Comparison of ENCODE assay signal across 8 cellular contexts in genomic region chr4:26325191-26325590, GRCh38. TPM values are rescaled to one million over a fixed set of nuclear protein-coding genes. Genes with fewer than 3 reads are reported as not detected.
DNase-seq lines count a peak whose midpoint lies in the region; ATAC-seq and TF ChIP-seq lines count a peak whose summit lies in the region.

No MANE protein-coding gene starts in this region.

- H3K27ac Mint-ChIP-seq in MCF 10A (ENCODE audit: low read depth, unreplicated experiment): no peak overlapping the region
- H3K27ac Mint-ChIP-seq in activated T-helper 2 cell treated with anti-CD3 and anti-CD28 coated beads, Interferon-gamma antibody, Interleukin-2, Interleukin-4, amounts not matched to agents 10 μg/mL and 5 μg/mL and 100 μg/mL, durations not matched to agents 14 hours and 24 hours and 36 hours: peak overlapping the region; percentile 84
- peak overlapping the region in 4 of 9 donors; percentile 1 to 53 (median 9) for H3K27ac Mint-ChIP-seq in naive thymus-derived CD4-positive, alpha-beta T cell

- H3K4me1 Mint-ChIP-seq in MCF 10A (ENCODE audit: insufficient read depth, unreplicated experiment): peaks cover 29% of the 10 kb centered on the region
- H3K4me1 Mint-ChIP-seq in activated T-helper 2 cell treated with anti-CD3 and anti-CD28 coated beads, Interferon-gamma antibody, Interleukin-2, Interleukin-4, amounts not matched to agents 10 μg/mL and 5 μg/mL and 100 μg/mL, durations not matched to agents 14 hours and 24 hours and 36 hours (ENCODE audit: low read depth): peaks cover 46% of the 10 kb centered on the region
- peaks cover 41 to 58% (median 53%) of the 10 kb centered on the region in 7 donors for H3K4me1 Mint-ChIP-seq in naive thymus-derived CD4-positive, alpha-beta T cell

- BruUV-seq in MCF 10A (replicated peaks; lab: Mats Ljungman, UMichigan): no TSS peak

- TF ChIP-seq CTCF in MCF 10A (IDR thresholded peaks at IDR 0.05; ENCODE audit: unreplicated experiment) (peak; percentile 31), breast epithelium (IDR thresholded peaks at IDR 0.05) (no peak), LNCAP (IDR thresholded peaks at IDR 0.05) (peak; percentile 49)

- peak; percentile 46 for ATAC-seq in naive thymus-derived CD4-positive, alpha-beta T cell

- H3K4me3 Mint-ChIP-seq in MCF 10A (ENCODE audit: unreplicated experiment): no peak overlapping the region
- H3K4me3 Mint-ChIP-seq in activated T-helper 2 cell treated with anti-CD3 and anti-CD28 coated beads, Interferon-gamma antibody, Interleukin-2, Interleukin-4, amounts not matched to agents 10 μg/mL and 5 μg/mL and 100 μg/mL, durations not matched to agents 14 hours and 24 hours and 36 hours (ENCODE audit: low read depth): peak overlapping the region; percentile 100
- H3K4me3 Mint-ChIP-seq in naive thymus-derived CD4-positive, alpha-beta T cell: peak overlapping the region in 2 of 10 donors; percentile 4 to 61

- no peak overlapping the region for H3K4me3 ChIP-seq in breast epithelium
- no peak overlapping the region for H3K4me3 ChIP-seq in naive thymus-derived CD4-positive, alpha-beta T cell (ENCODE audit: low read length)

- DNase-seq in MCF 10A (ENCODE audit: unreplicated experiment) (peak; percentile 64), breast epithelium (ENCODE audit: low spot score in 2 of 2) (no peak), COR-L47 (lab: John Stamatoyannopoulos, UW) (no peak), inferior parietal cortex (ENCODE audit: extremely low spot score) (no peak), kidney glomerular epithelial cell (lab: John Stamatoyannopoulos, UW) (no peak)
- no peak for DNase-seq in activated T-helper 2 cell treated with anti-CD3 and anti-CD28 coated beads, Interferon-gamma antibody, Interleukin-2, Interleukin-4, amounts not matched to agents 10 μg/mL and 5 μg/mL and 100 μg/mL, durations not matched to agents 14 hours and 24 hours and 36 hours (ENCODE audit: low spot score)
- DNase-seq in naive thymus-derived CD4-positive, alpha-beta T cell: peak in 6 of 9 donors; percentile 16 to 40 (median 26)

- POLR2A ChIA-PET in MCF 10A (lab: Yijun Ruan, JAX): interaction anchor here (0.7 to 1.2 kb wide), 2 partner anchors 197 to 408 kb away, joined by 3 read pairs; no protein-coding TSS in a partner anchor
- POLR2A ChIA-PET in naive thymus-derived CD4-positive, alpha-beta T cell (lab: Charles Lee): no interaction called here

- H3K9me3 ChIP-seq in breast epithelium: no peaks in the 10 kb centered on the region
- no peaks in the 10 kb centered on the region for H3K9me3 ChIP-seq in naive thymus-derived CD4-positive, alpha-beta T cell (ENCODE audit: control insufficient read depth in 2 of 3, low read length in 3 of 3)

- CTCF ChIA-PET in MCF 10A (lab: Yijun Ruan, JAX): interaction anchor here (0.5 to 10.5 kb wide), 22 partner anchors 12 to 338 kb away, joined by 3 to 157 read pairs (median 3); no protein-coding TSS in a partner anchor
- CTCF ChIA-PET in naive thymus-derived CD4-positive, alpha-beta T cell (lab: Charles Lee): interaction anchor here (0.5 to 1.3 kb wide), 8 partner anchors 66 to 337 kb away, joined by 3 to 9 read pairs (median 4); no protein-coding TSS in a partner anchor

- no peaks in the 10 kb centered on the region for H3K4me1 ChIP-seq in breast epithelium
- H3K4me1 ChIP-seq in naive thymus-derived CD4-positive, alpha-beta T cell (ENCODE audit: control insufficient read depth in 2 of 2, insufficient read depth in 2 of 2, low read length in 2 of 2): peaks cover 10 to 12% of the 10 kb centered on the region in 2 donors

- intact Hi-C loops in MCF 10A (cut with micrococcal nuclease) (loop anchor here (1.0 kb wide), 4 partner anchors 174 to 337 kb away; no protein-coding TSS in a partner anchor), breast epithelium (cut with DNase I; ENCODE audit: low total_unique reads) (no loop called here)
- intact Hi-C loops in activated T-helper 2 cell treated with anti-CD3 and anti-CD28 coated beads, Interferon-gamma antibody, Interleukin-2, Interleukin-4, amounts not matched to agents 10 μg/mL and 5 μg/mL and 100 μg/mL, durations not matched to agents 14 hours and 24 hours and 36 hours (cut with micrococcal nuclease): no loop called here
- intact Hi-C loops in naive thymus-derived CD4-positive, alpha-beta T cell (cut with micrococcal nuclease): loop anchor here (1.0 to 5.0 kb wide), 7 partner anchors 85 to 687 kb away; no protein-coding TSS in a partner anchor

- no peaks in the 10 kb centered on the region for H3K9me3 Mint-ChIP-seq in MCF 10A (ENCODE audit: unreplicated experiment)
- H3K9me3 Mint-ChIP-seq in activated T-helper 2 cell treated with anti-CD3 and anti-CD28 coated beads, Interferon-gamma antibody, Interleukin-2, Interleukin-4, amounts not matched to agents 10 μg/mL and 5 μg/mL and 100 μg/mL, durations not matched to agents 14 hours and 24 hours and 36 hours: no peaks in the 10 kb centered on the region
- peaks cover 0 to 1% (median 0%) of the 10 kb centered on the region in 11 donors for H3K9me3 Mint-ChIP-seq in naive thymus-derived CD4-positive, alpha-beta T cell

- no peaks in the 10 kb centered on the region for H3K27me3 ChIP-seq in breast epithelium
- no peaks in the 10 kb centered on the region for H3K27me3 ChIP-seq in naive thymus-derived CD4-positive, alpha-beta T cell (ENCODE audit: control insufficient read depth in 2 of 2, insufficient read depth in 2 of 2, low read length in 2 of 2)

- peaks cover 11% of the 10 kb centered on the region for H3K36me3 Mint-ChIP-seq in MCF 10A (ENCODE audit: insufficient read depth, unreplicated experiment)
- H3K36me3 Mint-ChIP-seq in activated T-helper 2 cell treated with anti-CD3 and anti-CD28 coated beads, Interferon-gamma antibody, Interleukin-2, Interleukin-4, amounts not matched to agents 10 μg/mL and 5 μg/mL and 100 μg/mL, durations not matched to agents 14 hours and 24 hours and 36 hours (ENCODE audit: low read depth): peaks cover 63% of the 10 kb centered on the region
- peaks cover 0 to 4% (median 0%) of the 10 kb centered on the region in 5 donors for H3K36me3 Mint-ChIP-seq in naive thymus-derived CD4-positive, alpha-beta T cell

- H3K27ac ChIP-seq in breast epithelium: no peak overlapping the region
- H3K27ac ChIP-seq in naive thymus-derived CD4-positive, alpha-beta T cell (ENCODE audit: low read depth, low read length): no peak overlapping the region

- TF ChIP-seq POLR2A in breast epithelium (IDR thresholded peaks at IDR 0.05): no peak

- H3K36me3 ChIP-seq in breast epithelium: no peaks in the 10 kb centered on the region
- H3K36me3 ChIP-seq in naive thymus-derived CD4-positive, alpha-beta T cell (ENCODE audit: control insufficient read depth in 2 of 3, insufficient read depth in 3 of 3, low read length in 3 of 3): peaks cover 0 to 6% (median 0%) of the 10 kb centered on the region in 3 experiments

- no peaks in the 10 kb centered on the region for H3K27me3 Mint-ChIP-seq in MCF 10A (ENCODE audit: insufficient read depth, unreplicated experiment)
- no peaks in the 10 kb centered on the region for H3K27me3 Mint-ChIP-seq in activated T-helper 2 cell treated with anti-CD3 and anti-CD28 coated beads, Interferon-gamma antibody, Interleukin-2, Interleukin-4, amounts not matched to agents 10 μg/mL and 5 μg/mL and 100 μg/mL, durations not matched to agents 14 hours and 24 hours and 36 hours (ENCODE audit: low read depth)
- H3K27me3 Mint-ChIP-seq in naive thymus-derived CD4-positive, alpha-beta T cell: no peaks in the 10 kb centered on the region

RNA-seq across cellular contexts. Expression of gene RBPJ, which starts 4.4 kb away (rescaled TPM):
- total RNA-seq in MCF 10A (2022) (74.4 and 84.7 TPM in 2 replicates), breast epithelium (100 to 1,000 TPM in 1 of 3 donors, 10 to 100 TPM in 2; 64.9 to 143 (median 88.7) TPM)
- total RNA-seq in activated T-helper 2 cell treated with anti-CD3 and anti-CD28 coated beads, Interferon-gamma antibody, Interleukin-2, Interleukin-4, amounts not matched to agents 10 μg/mL and 5 μg/mL and 100 μg/mL, durations not matched to agents 14 hours and 24 hours and 36 hours: 527 and 540 TPM in 2 replicates
- total RNA-seq in naive thymus-derived CD4-positive, alpha-beta T cell: 100 to 1,000 TPM in 1 of 5 experiments, 10 to 100 TPM in 4; 48.1 to 144 (median 71.3) TPM
- 10 to 100 TPM; 60.4 to 68.5 TPM for polyA plus RNA-seq in naive thymus-derived CD4-positive, alpha-beta T cell

Comparison
In these comparisons a context has a peak if more than half of its experiments do, and no peak if none do; other contexts are left out.
1. DNase-seq: peak in MCF 10A (single experiment) and naive thymus-derived CD4-positive, alpha-beta T cell (6 of 9); none in breast epithelium (0 of 2), activated T-helper 2 cell treated with anti-CD3 and anti-CD28 coated beads, Interferon-gamma antibody, Interleukin-2, Interleukin-4, amounts not matched to agents 10 μg/mL and 5 μg/mL and 100 μg/mL, durations not matched to agents 14 hours and 24 hours and 36 hours (single experiment), COR-L47 (single experiment), inferior parietal cortex (single experiment) and kidney glomerular epithelial cell (single experiment).
2. CTCF ChIP-seq: peak in MCF 10A (single experiment) and LNCAP (single experiment); none in breast epithelium (0 of 3).
3. intact Hi-C loops: an anchor here in MCF 10A (1.0 kb wide) and naive thymus-derived CD4-positive, alpha-beta T cell (1.0 to 5.0 kb wide); none called in breast epithelium and activated T-helper 2 cell treated with anti-CD3 and anti-CD28 coated beads, Interferon-gamma antibody, Interleukin-2, Interleukin-4, amounts not matched to agents 10 μg/mL and 5 μg/mL and 100 μg/mL, durations not matched to agents 14 hours and 24 hours and 36 hours.